ENCODE assay signal across 9 cellular contexts in genomic region chr3:67349551-67350174, GRCh38.
A peak's percentile ranks its signal among the peaks of the same experiment; 100 is the strongest.
DNase-seq lines count a peak whose midpoint lies in the region; ATAC-seq and TF ChIP-seq lines count a peak whose summit lies in the region.
"Had no signal": no experiment of that assay in that cellular context is flagged by ENCODE, and none has a peak within 500 bp of the region (broad histone marks: within the 10 kb centered on the region; RNA-seq: fewer than 3 reads in every experiment).

No MANE protein-coding gene starts in this region.

- H3K4me3 Mint-ChIP-seq in activated CD8-positive, alpha-beta T cell treated with anti-CD3 and anti-CD28 coated beads for 36 hours = no peak overlapping the region

- peaks cover 8% of the 10 kb centered on the region for H3K9me3 Mint-ChIP-seq in activated CD8-positive, alpha-beta T cell treated with anti-CD3 and anti-CD28 coated beads for 36 hours

- intact Hi-C loops in activated CD8-positive, alpha-beta T cell treated with anti-CD3 and anti-CD28 coated beads for 36 hours (cut with micrococcal nuclease) = no loop called here

- peak; percentile 32 to 33 for DNase-seq in activated CD4-positive, alpha-beta T cell treated with anti-CD3 and anti-CD28 coated beads for 24 hours (ENCODE audit: low read depth in 2 of 2)
- DNase-seq in activated CD4-positive, alpha-beta T cell treated with anti-CD3 and anti-CD28 coated beads, Interleukin-2, amount 50 U/mL, for 1 hour = no peak
- peak; percentile 67 for DNase-seq in activated CD8-positive, alpha-beta T cell treated with anti-CD3 and anti-CD28 coated beads for 36 hours
- DNase-seq in stimulated activated CD4-positive, alpha-beta T cell treated with anti-CD3 and anti-CD28 coated beads, Interleukin-4, amount 100 ng/mL, for 24 hours = peak; percentile 65
- no peak for DNase-seq in cortex of kidney (lab: John Stamatoyannopoulos, UW)
- DNase-seq in NCI-H446 treated with DMSO at 0.1 percent for 48 hours (lab: John Stamatoyannopoulos, UW) = no peak
- no peak for DNase-seq in DMS 273 treated with DMSO at 0.1 percent for 48 hours (lab: John Stamatoyannopoulos, UW)
- DNase-seq: small intestine had no signal

- H3K4me1 Mint-ChIP-seq in activated CD8-positive, alpha-beta T cell treated with anti-CD3 and anti-CD28 coated beads for 36 hours (ENCODE audit: low read depth) = peaks cover 14% of the 10 kb centered on the region

- POLR2A ChIA-PET in activated CD8-positive, alpha-beta T cell treated with anti-CD3 and anti-CD28 coated beads for 36 hours (lab: Charles Lee) = no interaction called here

- peaks cover 7% of the 10 kb centered on the region for H3K27me3 Mint-ChIP-seq in activated CD8-positive, alpha-beta T cell treated with anti-CD3 and anti-CD28 coated beads for 36 hours

- CTCF ChIA-PET in activated CD8-positive, alpha-beta T cell treated with anti-CD3 and anti-CD28 coated beads for 36 hours (lab: Charles Lee) = no interaction called here

- no peaks in the 10 kb centered on the region for H3K36me3 Mint-ChIP-seq in activated CD8-positive, alpha-beta T cell treated with anti-CD3 and anti-CD28 coated beads for 36 hours (ENCODE audit: low read depth)

- peak overlapping the region; percentile 57 for H3K27ac Mint-ChIP-seq in activated CD8-positive, alpha-beta T cell treated with anti-CD3 and anti-CD28 coated beads for 36 hours

- ATAC-seq in HG02885 (IDR thresholded peaks at IDR 0.05; ENCODE audit: poor library complexity, unreplicated experiment) = peak; percentile 92
- ATAC-seq in activated CD8-positive, alpha-beta T cell treated with anti-CD3 and anti-CD28 coated beads for 36 hours = peak; percentile 95

- TF ChIP-seq CTCF in activated CD8-positive, alpha-beta T cell treated with anti-CD3 and anti-CD28 coated beads for 36 hours (IDR thresholded peaks at IDR 0.05) = no peak

Comparison
In these comparisons a context has a peak if more than half of its experiments do, and no peak if none do; other contexts are left out.
1. DNase-seq: peak in activated CD4-positive, alpha-beta T cell treated with anti-CD3 and anti-CD28 coated beads for 24 hours (2 of 2), activated CD8-positive, alpha-beta T cell treated with anti-CD3 and anti-CD28 coated beads for 36 hours (single experiment) and stimulated activated CD4-positive, alpha-beta T cell treated with anti-CD3 and anti-CD28 coated beads, Interleukin-4, amount 100 ng/mL, for 24 hours (single experiment); none in activated CD4-positive, alpha-beta T cell treated with anti-CD3 and anti-CD28 coated beads, Interleukin-2, amount 50 U/mL, for 1 hour (single experiment), cortex of kidney (single experiment), NCI-H446 treated with DMSO at 0.1 percent for 48 hours (single experiment) and DMS 273 treated with DMSO at 0.1 percent for 48 hours (single experiment).